17 cellular contexts compared by ENCODE assay signal in the genomic region with DNA sequence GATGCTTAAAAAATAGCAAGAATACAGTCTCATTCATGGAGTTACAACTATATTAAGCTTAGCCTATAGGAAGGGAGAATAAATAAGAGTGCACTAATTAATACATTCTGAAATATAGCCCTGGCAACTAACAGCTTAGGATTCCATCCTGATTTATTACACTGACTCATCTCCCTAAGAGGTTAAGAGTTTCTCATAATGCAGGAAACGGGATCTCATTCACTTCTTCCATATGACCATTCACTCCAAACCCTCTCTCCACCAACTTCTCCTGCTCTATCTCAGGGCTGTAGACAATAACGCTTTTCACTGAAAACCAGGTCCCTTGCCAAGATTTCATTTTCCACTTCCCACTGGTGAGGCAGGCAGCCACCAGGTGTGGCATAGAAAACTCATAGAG.
DNase-seq lines count a peak whose midpoint lies in the region; ATAC-seq and TF ChIP-seq lines count a peak whose summit lies in the region.
"Had no signal": no experiment of that assay in that cellular context is flagged by ENCODE, and none has a peak within 500 bp of the region (broad histone marks: within the 10 kb centered on the region; RNA-seq: fewer than 3 reads in every experiment).

No MANE protein-coding gene starts in this region.

- TF ChIP-seq RAD21 in SK-N-SH (IDR thresholded peaks at IDR 0.05; ENCODE audit: low read length), result no peak

- no peak overlapping the region for H2AFZ ChIP-seq in SK-N-SH (ENCODE audit: low read depth)
- H2AFZ ChIP-seq: GM23338 had no signal

- no peak overlapping the region for H3K9ac ChIP-seq in SK-N-SH
- H3K9ac ChIP-seq: BLaER1 had no signal

- peaks cover 0 to 1% of the 10 kb centered on the region in 2 experiments for H3K36me3 ChIP-seq in SK-N-SH (replicated peaks in 1 of 2; ENCODE audit: control insufficient read depth in 1 of 2, insufficient read depth in 2 of 2, low read length in 1 of 2)
- no peaks in the 10 kb centered on the region for H3K36me3 ChIP-seq in esophagus squamous epithelium
- H3K36me3 ChIP-seq: BLaER1 had no signal

- H3K4me1 Mint-ChIP-seq in activated CD4-positive, alpha-beta memory T cell treated with anti-CD3 and anti-CD28 coated beads, Interleukin-2, amount 10 ng/mL, durations not matched to agents 7 days and 5 days, result no peaks in the 10 kb centered on the region
- H3K4me1 Mint-ChIP-seq: CD14-positive monocyte; CD4-positive, alpha-beta memory T cell; GM23338 had no signal

- no peak overlapping the region for H3K27ac Mint-ChIP-seq in activated CD4-positive, alpha-beta memory T cell treated with anti-CD3 and anti-CD28 coated beads, Interleukin-2, amount 10 ng/mL, durations not matched to agents 7 days and 5 days
- H3K27ac Mint-ChIP-seq: CD14-positive monocyte; CD4-positive, alpha-beta memory T cell; GM23338 had no signal

- 17% methylated on average over 2 of the region's 2 CpGs for WGBS in SK-N-SH (ENCODE audit: low lambda C conversion rate)
- WGBS in esophagus squamous epithelium, 2 donors, result 61 to 64% methylated on average over 2 of the region's 2 CpGs

- H3K4me3 ChIP-seq in SK-N-SH (ENCODE audit: low read depth in 2 of 2, low read length in 1 of 2) (no peak overlapping the region), esophagus squamous epithelium (no peak overlapping the region)
- H3K4me3 ChIP-seq: A549, BLaER1, GM23338 had no signal

- DNase-seq in SK-N-SH (no peak), RKO (ENCODE audit: low spot score) (peak; percentile 15), cerebellar cortex (ENCODE audit: low spot score) (peak; percentile 6), esophagus squamous epithelium (lab: John Stamatoyannopoulos, UW) (no peak), sciatic nerve (ENCODE audit: low spot score) (no peak)
- no peak for DNase-seq in activated CD4-positive, alpha-beta memory T cell treated with anti-CD3 and anti-CD28 coated beads, Interleukin-2, amount 10 ng/mL, durations not matched to agents 7 days and 5 days
- DNase-seq: CD4-positive, alpha-beta memory T cell; DMS153; DMS79; GF-D8; HCEC 1CT had no signal

- intact Hi-C loops in esophagus squamous epithelium (cut with DNase I) (no loop called here), sciatic nerve (cut with DNase I) (no loop called here)

- H3K9me3 ChIP-seq in SK-N-SH (no peaks in the 10 kb centered on the region), esophagus squamous epithelium (no peaks in the 10 kb centered on the region)
- H3K9me3 ChIP-seq: A549 had no signal

- no peak overlapping the region for H3K4me2 ChIP-seq in SK-N-SH
- H3K4me2 ChIP-seq: A549, BLaER1, GM23338 had no signal

- TF ChIP-seq EP300 in SK-N-SH (IDR thresholded peaks at IDR 0.05; ENCODE audit: borderline replicate concordance in 1 of 2, low read depth in 1 of 2, low read length in 1 of 2), result no peak

- H3K4me1 ChIP-seq in SK-N-SH (ENCODE audit: control insufficient read depth in 1 of 2, insufficient read depth in 2 of 2, low read depth in 1 of 2, low read length in 1 of 2) (no peaks in the 10 kb centered on the region), esophagus squamous epithelium (no peaks in the 10 kb centered on the region)
- H3K4me1 ChIP-seq: A549, BLaER1 had no signal

- H3K36me3 Mint-ChIP-seq in activated CD4-positive, alpha-beta memory T cell treated with anti-CD3 and anti-CD28 coated beads, Interleukin-2, amount 10 ng/mL, durations not matched to agents 7 days and 5 days (ENCODE audit: low read depth), result no peaks in the 10 kb centered on the region
- H3K36me3 Mint-ChIP-seq: CD14-positive monocyte; CD4-positive, alpha-beta memory T cell had no signal

- H3K9me3 Mint-ChIP-seq in activated CD4-positive, alpha-beta memory T cell treated with anti-CD3 and anti-CD28 coated beads, Interleukin-2, amount 10 ng/mL, durations not matched to agents 7 days and 5 days, result peaks cover 7% of the 10 kb centered on the region

- H3K27ac ChIP-seq in SK-N-SH (ENCODE audit: low read depth in 2 of 2, low read length in 1 of 2) (no peak overlapping the region), esophagus squamous epithelium (no peak overlapping the region)
- H3K27ac ChIP-seq: 22Rv1, A549, BLaER1 had no signal

- ATAC-seq in SK-N-SH treated with all-trans-retinoic acid at 6 μM for 48 hours, result no peak
- ATAC-seq in sciatic nerve, result no peak
- ATAC-seq: A549, GM23338 had no signal

- TF ChIP-seq CTCF in SK-N-SH (IDR thresholded peaks at IDR 0.05) (no peak), esophagus squamous epithelium (IDR thresholded peaks at IDR 0.05) (no peak)

- TF ChIP-seq POLR2A in esophagus squamous epithelium (IDR thresholded peaks at IDR 0.05), result no peak

- no peaks in the 10 kb centered on the region for H3F3A ChIP-seq in SK-N-SH (replicated peaks; ENCODE audit: insufficient read depth)

- no peak overlapping the region for H3K4me3 Mint-ChIP-seq in activated CD4-positive, alpha-beta memory T cell treated with anti-CD3 and anti-CD28 coated beads, Interleukin-2, amount 10 ng/mL, durations not matched to agents 7 days and 5 days
- H3K4me3 Mint-ChIP-seq: CD14-positive monocyte; CD4-positive, alpha-beta memory T cell; GM23338 had no signal

- no peaks in the 10 kb centered on the region for H3K27me3 Mint-ChIP-seq in activated CD4-positive, alpha-beta memory T cell treated with anti-CD3 and anti-CD28 coated beads, Interleukin-2, amount 10 ng/mL, durations not matched to agents 7 days and 5 days
- H3K27me3 Mint-ChIP-seq: CD4-positive, alpha-beta memory T cell had no signal

- CTCF ChIA-PET in SK-N-SH (lab: Yijun Ruan, JAX), result interaction anchor here (1.2 kb wide), 1 partner anchor 23 kb away, joined by 5 read pairs; no protein-coding TSS in a partner anchor
- CTCF ChIA-PET in activated CD4-positive, alpha-beta memory T cell treated with anti-CD3 and anti-CD28 coated beads, Interleukin-2, amount 10 ng/mL, durations not matched to agents 7 days and 5 days (lab: Charles Lee), result no interaction called here

- POLR2A ChIA-PET in SK-N-SH (lab: Yijun Ruan, JAX), result no interaction called here
- POLR2A ChIA-PET in activated CD4-positive, alpha-beta memory T cell treated with anti-CD3 and anti-CD28 coated beads, Interleukin-2, amount 10 ng/mL, durations not matched to agents 7 days and 5 days (lab: Charles Lee), result no interaction called here

- no peaks in the 10 kb centered on the region for H3K79me2 ChIP-seq in SK-N-SH (ENCODE audit: insufficient read depth)

- no peaks in the 10 kb centered on the region for H3K9me2 ChIP-seq in SK-N-SH

- H4K20me1 ChIP-seq in SK-N-SH (ENCODE audit: insufficient read depth), result no peaks in the 10 kb centered on the region
- H4K20me1 ChIP-seq: BLaER1 had no signal

- H3K27me3 ChIP-seq in SK-N-SH (ENCODE audit: insufficient read depth), result no peaks in the 10 kb centered on the region
- H3K27me3 ChIP-seq in esophagus squamous epithelium, result no peaks in the 10 kb centered on the region
- H3K27me3 ChIP-seq: BLaER1 had no signal

TF ChIP-seq in SK-N-SH treated with all-trans-retinoic acid at 6 μM for 48 hours, 23 proteins besides CTCF, POLR2A, EP300 and RAD21:
- TF ChIP-seq ZNF565 (CRISPR knock-in tag; conservative IDR thresholded peaks at IDR 0.05; ENCODE audit: low read depth) (no peak), ISL1 (CRISPR knock-in tag; IDR thresholded peaks at IDR 0.05) (peak; percentile 66)

TF ChIP-seq in SK-N-SH, 30 proteins besides CTCF, POLR2A, EP300 and RAD21 (continues in another document):
- no peak for TF ChIP-seq NRF1 (IDR thresholded peaks at IDR 0.05; ENCODE audit: low read depth, low read length)
- no peak for TF ChIP-seq GABPA (IDR thresholded peaks at IDR 0.05; ENCODE audit: low read depth)
- no peak for TF ChIP-seq GATA2 (CRISPR knock-in tag; IDR thresholded peaks at IDR 0.05)
- no peak for TF ChIP-seq SMC3 (IDR thresholded peaks at IDR 0.05; ENCODE audit: low read depth, low read length)
- no peak for TF ChIP-seq MAX (IDR thresholded peaks at IDR 0.05; ENCODE audit: low read depth)
- no peak for TF ChIP-seq MXI1 (IDR thresholded peaks at IDR 0.05; ENCODE audit: low read depth, low read length)
- no peak for TF ChIP-seq FOSL2 (IDR thresholded peaks at IDR 0.05; ENCODE audit: borderline replicate concordance, low read depth)
- no peak for TF ChIP-seq REST (IDR thresholded peaks at IDR 0.05; ENCODE audit: low read depth, low read length)
- TF ChIP-seq FOXM1 (IDR thresholded peaks at IDR 0.05; ENCODE audit: low read depth), result no peak
- no peak for TF ChIP-seq EZH2phosphoT487 (IDR thresholded peaks at IDR 0.05; ENCODE audit: borderline replicate concordance, low read depth)
- TF ChIP-seq ELF1 (IDR thresholded peaks at IDR 0.05), result no peak

Comparison
In these comparisons a context has a peak if more than half of its experiments do, and no peak if none do; other contexts are left out.
1. DNase-seq: peak in RKO (single experiment) and cerebellar cortex (single experiment); none in SK-N-SH (single experiment), esophagus squamous epithelium (single experiment), activated CD4-positive, alpha-beta memory T cell treated with anti-CD3 and anti-CD28 coated beads, Interleukin-2, amount 10 ng/mL, durations not matched to agents 7 days and 5 days (single experiment) and sciatic nerve (single experiment).